Comparison of ENCODE assay signal across 18 cellular contexts in the genomic region with DNA sequence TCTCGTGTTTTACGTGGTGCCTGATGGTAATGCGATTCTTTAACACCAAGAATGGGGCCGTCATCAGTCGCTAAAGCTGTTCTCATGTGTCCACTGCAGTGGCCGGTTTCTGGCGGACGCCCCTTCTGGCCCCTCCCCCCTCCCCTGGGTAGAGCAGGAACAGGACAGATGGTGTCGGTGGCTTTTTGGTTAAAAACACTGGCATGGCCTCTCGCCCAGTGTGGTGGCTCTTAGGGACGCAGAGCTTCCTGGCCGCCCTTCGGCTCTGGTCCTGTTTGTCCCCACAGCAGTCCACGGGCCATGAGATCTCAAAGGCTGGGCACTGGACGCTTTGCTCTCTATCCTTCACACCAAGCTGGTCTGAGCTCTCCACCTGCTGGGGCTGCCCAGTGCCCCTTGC.
DNase-seq lines count a peak whose midpoint lies in the region; ATAC-seq and TF ChIP-seq lines count a peak whose summit lies in the region.
"Had no signal": no experiment of that assay in that cellular context is flagged by ENCODE, and none has a peak within 500 bp of the region (broad histone marks: within the 10 kb centered on the region; RNA-seq: fewer than 3 reads in every experiment).

No MANE protein-coding gene starts in this region.

- H3K9ac ChIP-seq in SK-N-SH (no peak overlapping the region), neuronal stem cell (ENCODE audit: low read depth, low read length, poor library complexity) (no peak overlapping the region)
- H3K9ac ChIP-seq: BLaER1 had no signal

- H3K27me3 ChIP-seq in SK-N-SH (ENCODE audit: insufficient read depth): peaks cover 6% of the 10 kb centered on the region; the same call in 1 of the 2 replicates
- peaks cover 0 to 7% (median 0%) of the 10 kb centered on the region in 3 experiments for H3K27me3 ChIP-seq in neuronal stem cell (ENCODE audit: control insufficient read depth in 3 of 3, insufficient read depth in 3 of 3, low read depth in 1 of 3, low read length in 3 of 3)
- H3K27me3 ChIP-seq in upper lobe of right lung: peaks cover 10% of the 10 kb centered on the region
- H3K27me3 ChIP-seq: BLaER1 had no signal

- peaks cover 28% of the 10 kb centered on the region for H3K27me3 Mint-ChIP-seq in chondrocyte (ENCODE audit: low read depth)
- peaks cover 7% of the 10 kb centered on the region for H3K27me3 Mint-ChIP-seq in activated CD4-positive, alpha-beta T cell treated with anti-CD3 and anti-CD28 coated beads, Interleukin-2, amount 10 ng/mL, durations not matched to agents 7 days and 5 days

- no peak overlapping the region for H3K4ac ChIP-seq in neuronal stem cell (ENCODE audit: low read length)

- H3K27ac ChIP-seq in SK-N-SH (ENCODE audit: low read depth in 2 of 2, low read length in 1 of 2) (peak overlapping the region in 1 of 2 experiments; percentile 29; a peak in 1 of 4 replicates), neuronal stem cell (replicated peaks; ENCODE audit: low read length) (no peak overlapping the region), upper lobe of right lung (no peak overlapping the region)
- H3K27ac ChIP-seq: 22Rv1, A549, BLaER1 had no signal

- no peak overlapping the region for H2BK5ac ChIP-seq in neuronal stem cell (ENCODE audit: low read length)

- H2BK120ac ChIP-seq in neuronal stem cell (ENCODE audit: low read depth, low read length): no peak overlapping the region

- POLR2A ChIA-PET in SK-N-SH (lab: Yijun Ruan, JAX): no interaction called here
- POLR2A ChIA-PET in activated CD4-positive, alpha-beta T cell treated with anti-CD3 and anti-CD28 coated beads, Interleukin-2, amount 10 ng/mL, durations not matched to agents 7 days and 5 days (lab: Charles Lee): no interaction called here

- no peak overlapping the region for H3K27ac Mint-ChIP-seq in chondrocyte (ENCODE audit: unreplicated experiment)
- no peak overlapping the region for H3K27ac Mint-ChIP-seq in activated CD4-positive, alpha-beta T cell treated with anti-CD3 and anti-CD28 coated beads, Interleukin-2, amount 10 ng/mL, durations not matched to agents 7 days and 5 days
- H3K27ac Mint-ChIP-seq: CD4-positive, alpha-beta memory T cell; GM23338 had no signal

- no peak for ATAC-seq in SK-N-SH treated with all-trans-retinoic acid at 6 μM for 48 hours
- no peak for ATAC-seq in upper lobe of right lung
- ATAC-seq: A549, GM23338 had no signal

- H3K4me2 ChIP-seq in SK-N-SH (no peak overlapping the region), neuronal stem cell (ENCODE audit: insufficient read depth, low read length, poor library complexity, severe bottlenecking) (no peak overlapping the region)
- H3K4me2 ChIP-seq: A549, BLaER1, GM23338 had no signal

- H3K23ac ChIP-seq in neuronal stem cell (ENCODE audit: low read depth, low read length, poor library complexity): no peak overlapping the region

- TF ChIP-seq RAD21 in SK-N-SH (IDR thresholded peaks at IDR 0.05; ENCODE audit: low read length): no peak

- DNase-seq in SK-N-SH (peak; percentile 12), chondrocyte (ENCODE audit: low spot score) (peak; percentile 49), neuronal stem cell (ENCODE audit: low spot score) (no peak), NCI-H1092 (lab: John Stamatoyannopoulos, UW) (no peak), upper lobe of right lung (no peak)
- DNase-seq in activated CD4-positive, alpha-beta T cell treated with anti-CD3 and anti-CD28 coated beads, Interleukin-2, amount 10 ng/mL, durations not matched to agents 7 days and 5 days: no peak
- DNase-seq: AML-193; CD4-positive, alpha-beta memory T cell; DMS153; DMS79; GDM1; HCEC 1CT had no signal

- TF ChIP-seq CTCF in SK-N-SH (IDR thresholded peaks at IDR 0.05) (no peak), chondrocyte (IDR thresholded peaks at IDR 0.05) (no peak), upper lobe of right lung (IDR thresholded peaks at IDR 0.05) (no peak)

- 90% methylated on average over 11 of the region's 15 CpGs for WGBS in SK-N-SH (ENCODE audit: low lambda C conversion rate)
- WGBS in neuronal stem cell (ENCODE audit: extremely low coverage in 2 of 2, insufficient read length in 2 of 2, insufficient replicate concordance in 1 of 2), 2 donors: no CpG with 5 or more reads among the region's 15 CpGs

- no peaks in the 10 kb centered on the region for H3K79me2 ChIP-seq in SK-N-SH (ENCODE audit: insufficient read depth)

- no peak overlapping the region for H4K8ac ChIP-seq in neuronal stem cell (ENCODE audit: low read depth, low read length)

- no peaks in the 10 kb centered on the region for H3K9me2 ChIP-seq in SK-N-SH

- H3K36me3 ChIP-seq in SK-N-SH (replicated peaks in 1 of 2; ENCODE audit: control insufficient read depth in 1 of 2, insufficient read depth in 2 of 2, low read length in 1 of 2) (no peaks in the 10 kb centered on the region), neuronal stem cell (replicated peaks in 1 of 2; ENCODE audit: control insufficient read depth in 2 of 2, insufficient read depth in 2 of 2, low read length in 2 of 2) (no peaks in the 10 kb centered on the region), upper lobe of right lung (no peaks in the 10 kb centered on the region)
- H3K36me3 ChIP-seq: BLaER1 had no signal

- H3K4me1 ChIP-seq in SK-N-SH (ENCODE audit: control insufficient read depth in 1 of 2, insufficient read depth in 2 of 2, low read depth in 1 of 2, low read length in 1 of 2) (peaks cover 0 to 37% of the 10 kb centered on the region in 2 experiments; a peak in 1 of 4 replicates), neuronal stem cell (ENCODE audit: control insufficient read depth in 2 of 2, insufficient read depth in 1 of 2, low read depth in 1 of 2, low read length in 2 of 2) (peaks cover 2 to 6% of the 10 kb centered on the region in 2 donors), upper lobe of right lung (no peaks in the 10 kb centered on the region)
- H3K4me1 ChIP-seq: A549 had no signal

- H3K79me1 ChIP-seq in neuronal stem cell (ENCODE audit: low read depth, low read length): no peaks in the 10 kb centered on the region

- peak overlapping the region; percentile 36 for H2AK5ac ChIP-seq in neuronal stem cell (ENCODE audit: low read depth, low read length)

- H3K9me3 ChIP-seq in SK-N-SH: no peaks in the 10 kb centered on the region
- peaks cover 0 to 4% of the 10 kb centered on the region in 2 donors for H3K9me3 ChIP-seq in neuronal stem cell (replicated peaks in 1 of 2; ENCODE audit: control insufficient read depth in 2 of 2, insufficient read depth in 1 of 2, low read depth in 1 of 2, low read length in 2 of 2)
- H3K9me3 ChIP-seq in upper lobe of right lung: no peaks in the 10 kb centered on the region
- H3K9me3 ChIP-seq: BLaER1 had no signal

- peaks cover 6% of the 10 kb centered on the region for H3K4me1 Mint-ChIP-seq in chondrocyte (ENCODE audit: low read depth)
- H3K4me1 Mint-ChIP-seq in activated CD4-positive, alpha-beta T cell treated with anti-CD3 and anti-CD28 coated beads, Interleukin-2, amount 10 ng/mL, durations not matched to agents 7 days and 5 days: no peaks in the 10 kb centered on the region
- H3K4me1 Mint-ChIP-seq: CD4-positive, alpha-beta memory T cell had no signal

- CTCF ChIA-PET in SK-N-SH (lab: Yijun Ruan, JAX): no interaction called here
- CTCF ChIA-PET in activated CD4-positive, alpha-beta T cell treated with anti-CD3 and anti-CD28 coated beads, Interleukin-2, amount 10 ng/mL, durations not matched to agents 7 days and 5 days (lab: Charles Lee): no interaction called here

- no peak overlapping the region for H2BK12ac ChIP-seq in neuronal stem cell (ENCODE audit: low read length)

- no peak overlapping the region for H3K4me3 Mint-ChIP-seq in chondrocyte (ENCODE audit: unreplicated experiment)
- H3K4me3 Mint-ChIP-seq in activated CD4-positive, alpha-beta T cell treated with anti-CD3 and anti-CD28 coated beads, Interleukin-2, amount 10 ng/mL, durations not matched to agents 7 days and 5 days: no peak overlapping the region
- H3K4me3 Mint-ChIP-seq: CD14-positive monocyte; CD4-positive, alpha-beta memory T cell; GM23338 had no signal

- no peak overlapping the region for H4K91ac ChIP-seq in neuronal stem cell (ENCODE audit: low read depth, low read length, poor library complexity)

- peak overlapping the region; percentile 38 for H3K18ac ChIP-seq in neuronal stem cell (ENCODE audit: low read length)

- intact Hi-C loops in upper lobe of right lung (cut with DNase I): no loop called here

- H3K9me3 Mint-ChIP-seq in chondrocyte (ENCODE audit: low read depth): peaks cover 1% of the 10 kb centered on the region
- no peaks in the 10 kb centered on the region for H3K9me3 Mint-ChIP-seq in activated CD4-positive, alpha-beta T cell treated with anti-CD3 and anti-CD28 coated beads, Interleukin-2, amount 10 ng/mL, durations not matched to agents 7 days and 5 days

- TF ChIP-seq EP300 in SK-N-SH (IDR thresholded peaks at IDR 0.05; ENCODE audit: borderline replicate concordance in 1 of 2, low read depth in 1 of 2, low read length in 1 of 2): no peak

- H3K14ac ChIP-seq in neuronal stem cell (ENCODE audit: low read length): no peak overlapping the region

- no peaks in the 10 kb centered on the region for H3K36me3 Mint-ChIP-seq in chondrocyte (ENCODE audit: low read depth)
- no peaks in the 10 kb centered on the region for H3K36me3 Mint-ChIP-seq in activated CD4-positive, alpha-beta T cell treated with anti-CD3 and anti-CD28 coated beads, Interleukin-2, amount 10 ng/mL, durations not matched to agents 7 days and 5 days (ENCODE audit: low read depth)
- H3K36me3 Mint-ChIP-seq: CD14-positive monocyte; CD4-positive, alpha-beta memory T cell had no signal

- no peaks in the 10 kb centered on the region for H3F3A ChIP-seq in SK-N-SH (replicated peaks; ENCODE audit: insufficient read depth)

- no peaks in the 10 kb centered on the region for H4K20me1 ChIP-seq in SK-N-SH (ENCODE audit: insufficient read depth)
- H4K20me1 ChIP-seq: BLaER1 had no signal

- H3K4me3 ChIP-seq in SK-N-SH (ENCODE audit: low read depth in 2 of 2, low read length in 1 of 2): no peak overlapping the region
- H3K4me3 ChIP-seq in neuronal stem cell (ENCODE audit: low read length in 2 of 2): no peak overlapping the region
- no peak overlapping the region for H3K4me3 ChIP-seq in upper lobe of right lung
- H3K4me3 ChIP-seq: A549, BLaER1, GM23338 had no signal

- H2AFZ ChIP-seq in SK-N-SH (ENCODE audit: low read depth) (no peak overlapping the region), neuronal stem cell (ENCODE audit: low read length) (no peak overlapping the region)
- H2AFZ ChIP-seq: GM23338 had no signal

- no peak overlapping the region for H2BK15ac ChIP-seq in neuronal stem cell (ENCODE audit: low read length)

TF ChIP-seq in SK-N-SH, 30 proteins besides CTCF, POLR2A, EP300 and RAD21 (continues in another document):
- TF ChIP-seq TAF1 (IDR thresholded peaks at IDR 0.05; ENCODE audit: borderline replicate concordance, low read depth, low read length) (no peak), SIN3A (IDR thresholded peaks at IDR 0.05; ENCODE audit: borderline replicate concordance, low read depth, low read length) (no peak), RCOR1 (IDR thresholded peaks at IDR 0.05; ENCODE audit: low read length) (no peak), JUND (IDR thresholded peaks at IDR 0.05) (no peak)

TF ChIP-seq in SK-N-SH treated with all-trans-retinoic acid at 6 μM for 48 hours, 23 proteins besides CTCF, POLR2A, EP300 and RAD21 (continues in another document):
- TF ChIP-seq TOX (CRISPR knock-in tag; IDR thresholded peaks at IDR 0.05; ENCODE audit: borderline replicate concordance): no peak
- TF ChIP-seq ESRRG (CRISPR knock-in tag; IDR thresholded peaks at IDR 0.05): no peak

Comparison
In these comparisons a context has a peak if more than half of its experiments do, and no peak if none do; other contexts are left out.
1. DNase-seq: peak in SK-N-SH (single experiment) and chondrocyte (single experiment); none in neuronal stem cell (single experiment), NCI-H1092 (single experiment), upper lobe of right lung (single experiment) and activated CD4-positive, alpha-beta T cell treated with anti-CD3 and anti-CD28 coated beads, Interleukin-2, amount 10 ng/mL, durations not matched to agents 7 days and 5 days (single experiment).